ENCODE assay signal across 18 cellular contexts in genomic region chr12:2299207-2299606, GRCh38.
DNase-seq lines count a peak whose midpoint lies in the region; ATAC-seq and TF ChIP-seq lines count a peak whose summit lies in the region.
"Had no signal": no experiment of that assay in that cellular context is flagged by ENCODE, and none has a peak within 500 bp of the region (broad histone marks: within the 10 kb centered on the region; RNA-seq: fewer than 3 reads in every experiment).

No MANE protein-coding gene starts in this region.

- H3K9me3 ChIP-seq in body of pancreas (no peaks in the 10 kb centered on the region), smooth muscle cell (replicated peaks; ENCODE audit: low read depth) (no peaks in the 10 kb centered on the region)
- H3K9me3 ChIP-seq: Caco-2, ovary, uterus had no signal

- H3K4me3 ChIP-seq in body of pancreas (no peak overlapping the region), smooth muscle cell (no peak overlapping the region)
- H3K4me3 ChIP-seq: ovary, uterus had no signal

- no peak overlapping the region for H3K27ac Mint-ChIP-seq in activated CD8-positive, alpha-beta T cell treated with anti-CD3 and anti-CD28 coated beads for 36 hours
- no peak overlapping the region for H3K27ac Mint-ChIP-seq in activated CD8-positive, alpha-beta T cell treated with anti-CD3 and anti-CD28 coated beads, Interleukin-2, amount 10 ng/mL, durations not matched to agents 7 days and 5 days
- H3K27ac Mint-ChIP-seq: activated naive CD4-positive, alpha-beta T cell treated with anti-CD3 and anti-CD28 coated beads, Interleukin-2, amount 50 U/mL, for 24 hours had no signal

- peak; percentile 54 for DNase-seq in activated CD8-positive, alpha-beta T cell treated with anti-CD3 and anti-CD28 coated beads for 36 hours
- no peak for DNase-seq in activated CD8-positive, alpha-beta T cell treated with anti-CD3 and anti-CD28 coated beads, Interleukin-2, amount 10 ng/mL, durations not matched to agents 7 days and 5 days
- DNase-seq in NCI-H1092 (lab: John Stamatoyannopoulos, UW) (peak; percentile 70), body of pancreas (peak in 3 of 4 donors; percentile 17 to 49 (median 35)), amniotic stem cell (lab: John Stamatoyannopoulos, UW) (no peak), smooth muscle cell (lab: John Stamatoyannopoulos, UW; ENCODE audit: unreplicated experiment) (no peak)
- DNase-seq in stimulated activated naive CD8-positive, alpha-beta T cell treated with anti-CD3 and anti-CD28 coated beads, Interleukin-15, Interleukin-2, amounts not matched to agents 100 U/mL and 50 U/mL, for 24 hours, result peak; percentile 10
- DNase-seq: Caco-2; KG1; ovary; SHP77 treated with DMSO at 0.1 percent for 48 hours; small intestine; stimulated activated naive CD4-positive, alpha-beta T cell treated with Interleukin-2 at 50 U/mL for 16 hours had no signal

- no peak overlapping the region for H2AFZ ChIP-seq in smooth muscle cell (ENCODE audit: low read depth)

- no peaks in the 10 kb centered on the region for H3K9me3 Mint-ChIP-seq in activated CD8-positive, alpha-beta T cell treated with anti-CD3 and anti-CD28 coated beads for 36 hours
- H3K9me3 Mint-ChIP-seq in activated CD8-positive, alpha-beta T cell treated with anti-CD3 and anti-CD28 coated beads, Interleukin-2, amount 10 ng/mL, durations not matched to agents 7 days and 5 days (ENCODE audit: insufficient read depth), result no peaks in the 10 kb centered on the region
- H3K9me3 Mint-ChIP-seq: activated naive CD4-positive, alpha-beta T cell treated with anti-CD3 and anti-CD28 coated beads, Interleukin-2, amount 50 U/mL, for 24 hours had no signal

- H4K20me1 ChIP-seq in smooth muscle cell (ENCODE audit: low read depth), result no peaks in the 10 kb centered on the region

- intact Hi-C loops in activated CD8-positive, alpha-beta T cell treated with anti-CD3 and anti-CD28 coated beads for 36 hours (cut with micrococcal nuclease), result no loop called here
- intact Hi-C loops in body of pancreas (cut with DNase I), result no loop called here

- TF ChIP-seq CTCF in activated CD8-positive, alpha-beta T cell treated with anti-CD3 and anti-CD28 coated beads for 36 hours (IDR thresholded peaks at IDR 0.05), result no peak
- no peak for TF ChIP-seq CTCF in body of pancreas (IDR thresholded peaks at IDR 0.05)
- no peak for TF ChIP-seq CTCF in smooth muscle cell (IDR thresholded peaks at IDR 0.05; ENCODE audit: borderline replicate concordance, insufficient read depth, poor library complexity, severe bottlenecking)

- H3K27me3 Mint-ChIP-seq in activated CD8-positive, alpha-beta T cell treated with anti-CD3 and anti-CD28 coated beads for 36 hours, result no peaks in the 10 kb centered on the region
- H3K27me3 Mint-ChIP-seq in activated CD8-positive, alpha-beta T cell treated with anti-CD3 and anti-CD28 coated beads, Interleukin-2, amount 10 ng/mL, durations not matched to agents 7 days and 5 days (ENCODE audit: low read depth), result peaks cover 4% of the 10 kb centered on the region
- H3K27me3 Mint-ChIP-seq: activated naive CD4-positive, alpha-beta T cell treated with anti-CD3 and anti-CD28 coated beads, Interleukin-2, amount 50 U/mL, for 24 hours had no signal

- H3K4me1 ChIP-seq in body of pancreas (no peaks in the 10 kb centered on the region), smooth muscle cell (ENCODE audit: low read depth) (no peaks in the 10 kb centered on the region)
- H3K4me1 ChIP-seq: Caco-2, uterus had no signal

- H3K4me3 Mint-ChIP-seq in activated CD8-positive, alpha-beta T cell treated with anti-CD3 and anti-CD28 coated beads for 36 hours, result no peak overlapping the region
- H3K4me3 Mint-ChIP-seq in activated CD8-positive, alpha-beta T cell treated with anti-CD3 and anti-CD28 coated beads, Interleukin-2, amount 10 ng/mL, durations not matched to agents 7 days and 5 days, result no peak overlapping the region
- H3K4me3 Mint-ChIP-seq: activated naive CD4-positive, alpha-beta T cell treated with anti-CD3 and anti-CD28 coated beads, Interleukin-2, amount 50 U/mL, for 24 hours had no signal

- H3F3A ChIP-seq in smooth muscle cell (ENCODE audit: low read depth), result peaks cover 4% of the 10 kb centered on the region

- POLR2A ChIA-PET in activated CD8-positive, alpha-beta T cell treated with anti-CD3 and anti-CD28 coated beads for 36 hours (lab: Charles Lee), result no interaction called here
- POLR2A ChIA-PET in activated CD8-positive, alpha-beta T cell treated with anti-CD3 and anti-CD28 coated beads, Interleukin-2, amount 10 ng/mL, durations not matched to agents 7 days and 5 days (lab: Charles Lee), result no interaction called here

- CTCF ChIA-PET in activated CD8-positive, alpha-beta T cell treated with anti-CD3 and anti-CD28 coated beads for 36 hours (lab: Charles Lee), result no interaction called here
- CTCF ChIA-PET in activated CD8-positive, alpha-beta T cell treated with anti-CD3 and anti-CD28 coated beads, Interleukin-2, amount 10 ng/mL, durations not matched to agents 7 days and 5 days (lab: Charles Lee), result no interaction called here

- H3K27ac ChIP-seq in body of pancreas (no peak overlapping the region), smooth muscle cell (ENCODE audit: low read depth) (no peak overlapping the region)
- H3K27ac ChIP-seq: HL-60, ovary, uterus had no signal

- no peaks in the 10 kb centered on the region for H3K79me2 ChIP-seq in smooth muscle cell (ENCODE audit: low read depth)

- no peak overlapping the region for H3K9ac ChIP-seq in smooth muscle cell (ENCODE audit: low read depth)

- H3K4me1 Mint-ChIP-seq in activated CD8-positive, alpha-beta T cell treated with anti-CD3 and anti-CD28 coated beads for 36 hours (ENCODE audit: low read depth), result peaks cover 22% of the 10 kb centered on the region
- peaks cover 16% of the 10 kb centered on the region for H3K4me1 Mint-ChIP-seq in activated CD8-positive, alpha-beta T cell treated with anti-CD3 and anti-CD28 coated beads, Interleukin-2, amount 10 ng/mL, durations not matched to agents 7 days and 5 days (ENCODE audit: low read depth)

- H3K36me3 Mint-ChIP-seq in activated CD8-positive, alpha-beta T cell treated with anti-CD3 and anti-CD28 coated beads for 36 hours (ENCODE audit: low read depth), result no peaks in the 10 kb centered on the region
- H3K36me3 Mint-ChIP-seq in activated CD8-positive, alpha-beta T cell treated with anti-CD3 and anti-CD28 coated beads, Interleukin-2, amount 10 ng/mL, durations not matched to agents 7 days and 5 days (ENCODE audit: low read depth), result no peaks in the 10 kb centered on the region
- H3K36me3 Mint-ChIP-seq: activated naive CD4-positive, alpha-beta T cell treated with anti-CD3 and anti-CD28 coated beads, Interleukin-2, amount 50 U/mL, for 24 hours had no signal

- H3K27me3 ChIP-seq in body of pancreas (no peaks in the 10 kb centered on the region), smooth muscle cell (ENCODE audit: low read depth) (no peaks in the 10 kb centered on the region)
- H3K27me3 ChIP-seq: ovary, uterus had no signal

- 26 to 28% methylated on average over 6 of the region's 6 CpGs for WGBS in body of pancreas, 2 donors
- 79% methylated on average over 6 of the region's 6 CpGs for WGBS in smooth muscle cell (ENCODE audit: low lambda C conversion rate)

- no peak for TF ChIP-seq POLR2A in body of pancreas (IDR thresholded peaks at IDR 0.05)

- peak; percentile 45 for ATAC-seq in activated CD8-positive, alpha-beta T cell treated with anti-CD3 and anti-CD28 coated beads for 36 hours
- no peak for ATAC-seq in activated CD8-positive, alpha-beta T cell treated with anti-CD3 and anti-CD28 coated beads, Interleukin-2, amount 10 ng/mL, durations not matched to agents 7 days and 5 days
- no peak for ATAC-seq in body of pancreas
- ATAC-seq in stimulated activated naive CD8-positive, alpha-beta T cell treated with anti-CD3 and anti-CD28 coated beads, Interleukin-15, Interleukin-2, amounts not matched to agents 100 U/mL and 50 U/mL, for 24 hours, result no peak
- ATAC-seq in HG02970 (IDR thresholded peaks at IDR 0.05; ENCODE audit: low FRiP score, unreplicated experiment), result no peak
- ATAC-seq: activated CD4-positive, CD25-positive, alpha-beta regulatory T cell treated with anti-CD3 and anti-CD28 coated beads, Interleukin-2, amount 50 U/mL, for 24 hours had no signal

- H3K4me2 ChIP-seq in smooth muscle cell, result no peak overlapping the region

- no peaks in the 10 kb centered on the region for H3K36me3 ChIP-seq in body of pancreas (replicated peaks in 1 of 2; ENCODE audit: insufficient read depth in 1 of 2, low read depth in 2 of 2)
- H3K36me3 ChIP-seq in smooth muscle cell (ENCODE audit: low read depth), result no peaks in the 10 kb centered on the region
- H3K36me3 ChIP-seq: ovary, uterus had no signal

Comparison
In these comparisons a context has a peak if more than half of its experiments do, and no peak if none do; other contexts are left out.
1. DNase-seq: peak in activated CD8-positive, alpha-beta T cell treated with anti-CD3 and anti-CD28 coated beads for 36 hours (single experiment), NCI-H1092 (single experiment), body of pancreas (3 of 4) and stimulated activated naive CD8-positive, alpha-beta T cell treated with anti-CD3 and anti-CD28 coated beads, Interleukin-15, Interleukin-2, amounts not matched to agents 100 U/mL and 50 U/mL, for 24 hours (single experiment); none in activated CD8-positive, alpha-beta T cell treated with anti-CD3 and anti-CD28 coated beads, Interleukin-2, amount 10 ng/mL, durations not matched to agents 7 days and 5 days (single experiment), amniotic stem cell (single experiment) and smooth muscle cell (single experiment).